8 cellular contexts compared by ENCODE assay signal in genomic region chr2:174395284-174395968, GRCh38. TPM values are rescaled to one million over a fixed set of nuclear protein-coding genes. Genes with fewer than 3 reads are reported as not detected.
DNase-seq lines count a peak whose midpoint lies in the region; FAIRE-seq and TF ChIP-seq lines count a peak whose summit lies in the region.

TSS of gene SCRN3 (plus strand) at chr2:174395730. CDS start at chr2:174398284, 2,554 bp downstream.

- peak within 1 kb of the TSS; percentile 21 for H2BK5ac ChIP-seq in H9 (ENCODE audit: insufficient read length, low read length)
- no peak within 1 kb of the TSS for H2BK5ac ChIP-seq in neuronal stem cell (ENCODE audit: low read length)

- H3K4ac ChIP-seq in H9 (ENCODE audit: low read depth, low read length) (no peak within 1 kb of the TSS), neuronal stem cell (ENCODE audit: low read length) (no peak within 1 kb of the TSS)

- FAIRE-seq in G401.6 (lab: Jason Lieb, UNC) = peak; percentile 82
- no peak for FAIRE-seq in frontal cortex (lab: Jason Lieb, UNC)

- H3K36me3 ChIP-seq in MG63 = peaks cover under 1% of the 10 kb centered on the region
- H3K36me3 ChIP-seq in neuronal stem cell (replicated peaks in 1 of 2; ENCODE audit: control insufficient read depth in 2 of 2, insufficient read depth in 2 of 2, low read length in 2 of 2) = peaks cover 0 to 23% of the 10 kb centered on the region in 2 donors

- H3K23ac ChIP-seq in H9 (ENCODE audit: insufficient read length, low read depth, low read length) = no peak within 1 kb of the TSS
- H3K23ac ChIP-seq in neuronal stem cell (ENCODE audit: low read depth, low read length, poor library complexity) = peak within 1 kb of the TSS; percentile 13

- no peak within 1 kb of the TSS for H3K56ac ChIP-seq in H9 (ENCODE audit: insufficient read length, low read depth, low read length)

- H4K20me1 ChIP-seq in H9 (ENCODE audit: control insufficient read depth, insufficient read depth, insufficient read length) = no peaks in the 10 kb centered on the region

- H3K14ac ChIP-seq in H9 (ENCODE audit: insufficient read depth, low read length) (no peak within 1 kb of the TSS), neuronal stem cell (ENCODE audit: low read length) (no peak within 1 kb of the TSS)

- H2BK120ac ChIP-seq in H9 (ENCODE audit: low read depth, low read length, poor library complexity, severe bottlenecking) (no peak within 1 kb of the TSS), neuronal stem cell (ENCODE audit: low read depth, low read length) (no peak within 1 kb of the TSS)

- peaks cover 0 to 2% (median 0%) of the 10 kb centered on the region in 3 experiments; a peak in 4 of 7 replicates for H3K36me3 Mint-ChIP-seq in H9 (ENCODE audit: insufficient read depth in 1 of 3, low read depth in 3 of 3)

- TF ChIP-seq CTCF in H9 (conservative IDR thresholded peaks at IDR 0.05) = no peak
- TF ChIP-seq CTCF in subcutaneous adipose tissue (IDR thresholded peaks at IDR 0.05; ENCODE audit: low read depth) = no peak

- no peaks in the 10 kb centered on the region for H3K4me1 ChIP-seq in H9 (ENCODE audit: insufficient read depth, low read length)
- H3K4me1 ChIP-seq in neuronal stem cell (ENCODE audit: control insufficient read depth in 2 of 2, insufficient read depth in 1 of 2, low read depth in 1 of 2, low read length in 2 of 2) = peaks cover 1 to 4% of the 10 kb centered on the region in 2 donors

- H2AK5ac ChIP-seq in H9 (ENCODE audit: insufficient read length, low read length) (no peak within 1 kb of the TSS), neuronal stem cell (ENCODE audit: low read depth, low read length) (no peak within 1 kb of the TSS)

- no peaks in the 10 kb centered on the region for H3K9me3 ChIP-seq in H9 (ENCODE audit: control insufficient read depth, low read depth, low read length)
- H3K9me3 ChIP-seq in MG63 = no peaks in the 10 kb centered on the region
- H3K9me3 ChIP-seq in neuronal stem cell (replicated peaks in 1 of 2; ENCODE audit: control insufficient read depth in 2 of 2, insufficient read depth in 1 of 2, low read depth in 1 of 2, low read length in 2 of 2) = no peaks in the 10 kb centered on the region

- WGBS in H9 (ENCODE audit: extremely low coverage, insufficient read length, low lambda C conversion rate) = no CpG with 5 or more reads among the region's 35 CpGs
- WGBS in neuronal stem cell (ENCODE audit: extremely low coverage in 2 of 2, insufficient read length in 2 of 2, insufficient replicate concordance in 1 of 2), 2 donors = no CpG with 5 or more reads among the region's 35 CpGs

- H3T11ph ChIP-seq in H9 (ENCODE audit: low read length) = no peak within 1 kb of the TSS

- H4K8ac ChIP-seq in H9 (replicated peaks; ENCODE audit: insufficient read length, low read depth, low read length) (no peak within 1 kb of the TSS), neuronal stem cell (ENCODE audit: low read depth, low read length) (no peak within 1 kb of the TSS)

- peak within 1 kb of the TSS; percentile 98 for H3K4me3 Mint-ChIP-seq in H9

- H3K9ac ChIP-seq in H9 (ENCODE audit: extremely low read depth, insufficient read length, low read length) = peak within 1 kb of the TSS; percentile 78
- H3K9ac ChIP-seq in neuronal stem cell (ENCODE audit: low read depth, low read length, poor library complexity) = peak within 1 kb of the TSS; percentile 84

- H2BK12ac ChIP-seq in H9 (ENCODE audit: insufficient read length, low read depth, low read length) (no peak within 1 kb of the TSS), neuronal stem cell (ENCODE audit: low read length) (no peak within 1 kb of the TSS)

- in situ Hi-C loops in SK-MEL-5 (cut with HindIII; ENCODE audit: low pct_unique_long_range_greater_than_20kb, low sequenced_read_pairs) = no loop called here

- no peak within 1 kb of the TSS for H4K91ac ChIP-seq in H9 (ENCODE audit: insufficient read length, low read depth, low read length)
- H4K91ac ChIP-seq in neuronal stem cell (ENCODE audit: low read depth, low read length, poor library complexity) = no peak within 1 kb of the TSS

- peaks cover 0 to 3% of the 10 kb centered on the region in 2 experiments; a peak in 1 of 5 replicates for H3K9me3 Mint-ChIP-seq in H9

- H2BK20ac ChIP-seq in H9 (ENCODE audit: low read depth, low read length, poor library complexity, severe bottlenecking) = no peak within 1 kb of the TSS

- peaks cover 9% of the 10 kb centered on the region for H3K23me2 ChIP-seq in H9 (ENCODE audit: insufficient read length, low read depth, low read length, poor library complexity, severe bottlenecking)

- H3K27ac ChIP-seq in H9 (ENCODE audit: insufficient read length, low read depth, low read length) (no peak within 1 kb of the TSS), neuronal stem cell (replicated peaks; ENCODE audit: low read length) (no peak within 1 kb of the TSS)

- H3K4me2 ChIP-seq in H9 (ENCODE audit: insufficient read depth, insufficient read length, low read length) = peak within 1 kb of the TSS; percentile 71
- H3K4me2 ChIP-seq in neuronal stem cell (ENCODE audit: insufficient read depth, low read length, poor library complexity, severe bottlenecking) = peak within 1 kb of the TSS; percentile 72

- no peak within 1 kb of the TSS for H2BK15ac ChIP-seq in H9 (ENCODE audit: low read depth, low read length)
- H2BK15ac ChIP-seq in neuronal stem cell (ENCODE audit: low read length) = no peak within 1 kb of the TSS

- peak within 1 kb of the TSS; percentile 95 to 99 (median 98) for H3K27ac Mint-ChIP-seq in H9

- peak; percentile 98 for DNase-seq in H9
- peak; percentile 69 for DNase-seq in MG63
- DNase-seq in SK-MEL-5 (ENCODE audit: low read depth, low spot score) = peak; percentile 74
- peak; percentile 80 for DNase-seq in activated naive CD4-positive, alpha-beta T cell treated with Interleukin-2 at 50 U/mL for 16 hours
- peak; percentile 83 to 85 for DNase-seq in frontal cortex (ENCODE audit: low spot score in 2 of 2)
- DNase-seq in neuronal stem cell (ENCODE audit: low spot score) = peak; percentile 40

- H3K18ac ChIP-seq in H9 (ENCODE audit: insufficient read length, low read depth, low read length) (peak within 1 kb of the TSS; percentile 18), neuronal stem cell (ENCODE audit: low read length) (peak within 1 kb of the TSS; percentile 28)

- H3K79me1 ChIP-seq in H9 (ENCODE audit: insufficient read depth, low read depth, low read length, poor library complexity, severe bottlenecking) (peaks cover 2% of the 10 kb centered on the region), neuronal stem cell (ENCODE audit: low read depth, low read length) (no peaks in the 10 kb centered on the region)

- no peaks in the 10 kb centered on the region for H3K79me2 ChIP-seq in H9 (ENCODE audit: insufficient read depth, low read length)

- no peak within 1 kb of the TSS for H4K5ac ChIP-seq in H9 (ENCODE audit: insufficient read length, low read depth, low read length)

- H3K4me1 Mint-ChIP-seq in H9 = peaks cover 7 to 8% of the 10 kb centered on the region in 2 experiments

- H2AFZ ChIP-seq in H9 (ENCODE audit: low read length) (peak within 1 kb of the TSS; percentile 93), neuronal stem cell (ENCODE audit: low read length) (peak within 1 kb of the TSS; percentile 97)

- no peaks in the 10 kb centered on the region for H3K27me3 ChIP-seq in H9 (ENCODE audit: insufficient read depth, low read length)
- H3K27me3 ChIP-seq in MG63 = no peaks in the 10 kb centered on the region
- no peaks in the 10 kb centered on the region for H3K27me3 ChIP-seq in neuronal stem cell (ENCODE audit: control insufficient read depth in 3 of 3, insufficient read depth in 3 of 3, low read depth in 1 of 3, low read length in 3 of 3)

- no peaks in the 10 kb centered on the region for H3K27me3 Mint-ChIP-seq in H9 (ENCODE audit: low read depth)

- H3K4me3 ChIP-seq in MG63 (peak within 1 kb of the TSS; percentile 72), neuronal stem cell (ENCODE audit: low read length in 2 of 2) (peak within 1 kb of the TSS; percentile 84)

RNA-seq across cellular contexts. Expression of gene SCRN3, which starts in this region (rescaled TPM):
- total RNA-seq in H9 (2021) (8.7 and 9.9 TPM in 2 replicates), frontal cortex (42.4 TPM), subcutaneous adipose tissue (10 to 100 TPM; 18.3 to 21.8 (median 21.2) TPM)
- total RNA-seq in MG63 (2014; rRNA removed; shearing (Covaris generic); ENCODE audit: low replicate concordance) = 30.1 and 48.8 TPM in 2 replicates
- 26.3 and 27.0 TPM in 2 replicates for total RNA-seq in SK-MEL-5 (2014; rRNA removed; shearing (Covaris generic))
- polyA plus RNA-seq in SK-MEL-5 (2015; cell fraction: cytosol; rRNA removed) = 20.4 and 21.1 TPM in 2 replicates
- polyA plus RNA-seq in SK-MEL-5 (2015; cell fraction: nucleus; rRNA removed) = 28.3 and 32.5 TPM in 2 replicates
- 14.3 TPM for polyA plus RNA-seq in neuronal stem cell (2013, experiment 1 of 2)
- polyA plus RNA-seq in neuronal stem cell (2013, experiment 2 of 2) = 13.9 TPM

Comparison
In these comparisons a context has a peak if more than half of its experiments do, and no peak if none do; other contexts are left out.
1. DNase-seq: peak in every context shown above with its lines; median percentile 98 in H9; 84 in frontal cortex; 80 in activated naive CD4-positive, alpha-beta T cell treated with Interleukin-2 at 50 U/mL for 16 hours; 74 in SK-MEL-5; 69 in MG63; 40 in neuronal stem cell.